In genomic region chr16:78737630-78738029, GRCh38 we compare ENCODE assay signal across 1 cellular context.
TF ChIP-seq lines count a peak whose summit lies in the region.

No MANE protein-coding gene starts in this region.

TF ChIP-seq in HepG2, 621 proteins besides CTCF, POLR2A, EP300 and RAD21 (continues in another document):
- TF ChIP-seq PRDM10 (CRISPR knock-in tag; IDR thresholded peaks at IDR 0.05; ENCODE audit: low read depth), result no peak
- no peak for TF ChIP-seq NCOA2 (CRISPR knock-in tag; IDR thresholded peaks at IDR 0.05)
- TF ChIP-seq ZNF609 (CRISPR knock-in tag; IDR thresholded peaks at IDR 0.05; ENCODE audit: borderline replicate concordance), result no peak
- no peak for TF ChIP-seq ZNF652 (CRISPR knock-in tag; IDR thresholded peaks at IDR 0.05; ENCODE audit: borderline replicate concordance, low read depth)
- peak; percentile 36; the same call in 1 of the 2 replicates for TF ChIP-seq MED1 (CRISPR knock-in tag; IDR thresholded peaks at IDR 0.05)
- TF ChIP-seq HDAC2 (CRISPR knock-in tag; IDR thresholded peaks at IDR 0.05), result no peak
- TF ChIP-seq ZNF296 (CRISPR knock-in tag; conservative IDR thresholded peaks at IDR 0.05), result no peak
- no peak for TF ChIP-seq HNRNPL (IDR thresholded peaks at IDR 0.05; ENCODE audit: low read depth, low read length)
- no peak for TF ChIP-seq ZNF263 (CRISPR knock-in tag; IDR thresholded peaks at IDR 0.05)
- TF ChIP-seq MIXL1 (CRISPR knock-in tag; IDR thresholded peaks at IDR 0.05), result 0 out of 2 replicates have a peak, but pooled peaks have one; percentile 14
- TF ChIP-seq ZNF772 (CRISPR knock-in tag; IDR thresholded peaks at IDR 0.05), result no peak
- TF ChIP-seq ZNF672 (CRISPR knock-in tag; IDR thresholded peaks at IDR 0.05), result no peak
- TF ChIP-seq LRRFIP1 (CRISPR knock-in tag; conservative IDR thresholded peaks at IDR 0.05), result no peak
- no peak for TF ChIP-seq CSRNP1 (CRISPR knock-in tag; IDR thresholded peaks at IDR 0.05)
- TF ChIP-seq HNRNPLL (IDR thresholded peaks at IDR 0.05; ENCODE audit: low read depth, low read length, poor library complexity, severe bottlenecking), result no peak
- TF ChIP-seq RARA (CRISPR knock-in tag; IDR thresholded peaks at IDR 0.05), result no peak
- no peak for TF ChIP-seq ZNF281 (CRISPR knock-in tag; IDR thresholded peaks at IDR 0.05; ENCODE audit: borderline replicate concordance)
- peak; percentile 89 for TF ChIP-seq PRDM15 (CRISPR knock-in tag; IDR thresholded peaks at IDR 0.05)
- no peak for TF ChIP-seq ZBTB33 (CRISPR knock-in tag; IDR thresholded peaks at IDR 0.05)
- TF ChIP-seq ZBTB8A (CRISPR knock-in tag; IDR thresholded peaks at IDR 0.05; ENCODE audit: borderline replicate concordance, low read depth), result no peak
- TF ChIP-seq HINFP (CRISPR knock-in tag; IDR thresholded peaks at IDR 0.05; ENCODE audit: low read depth), result no peak
